6 cellular contexts compared by ENCODE assay signal in the genomic region with DNA sequence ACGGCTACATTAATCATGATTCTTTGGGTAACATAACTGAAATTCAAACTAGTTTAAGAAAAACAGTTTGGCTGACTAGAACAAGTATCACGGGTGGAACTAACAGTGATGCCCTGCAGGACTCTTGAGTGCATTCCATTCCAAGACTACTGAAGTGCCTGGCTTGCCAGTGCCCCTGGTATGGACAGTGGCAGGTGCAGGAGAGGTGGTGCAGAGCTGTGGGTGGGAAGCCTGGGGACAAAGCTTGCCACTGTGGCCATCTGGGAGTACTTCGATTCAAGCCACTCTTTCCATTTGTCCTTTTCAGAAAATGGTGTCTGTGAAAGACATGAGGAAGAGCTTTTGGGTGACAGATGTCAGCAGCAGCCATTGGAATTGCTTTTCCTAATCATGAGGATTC.
"Had no signal": no experiment of that assay in that cellular context is flagged by ENCODE, and none has a peak within 500 bp of the region (broad histone marks: within the 10 kb centered on the region; RNA-seq: fewer than 3 reads in every experiment).

No MANE protein-coding gene starts in this region.

- H3K4me3 ChIP-seq: GM23248, K562 had no signal

- DNase-seq: GM23248, H9, HCEC 1CT, IMR-90, KG1 had no signal

- H3K27ac Mint-ChIP-seq: H9 had no signal

- H2AFZ ChIP-seq: GM23248 had no signal

- H3K9ac ChIP-seq: GM23248 had no signal

- H3K4me3 Mint-ChIP-seq: H9 had no signal

- ATAC-seq: K562 had no signal

- H3K27ac ChIP-seq: GM23248 had no signal
